22 cellular contexts compared by ENCODE assay signal in the genomic region with DNA sequence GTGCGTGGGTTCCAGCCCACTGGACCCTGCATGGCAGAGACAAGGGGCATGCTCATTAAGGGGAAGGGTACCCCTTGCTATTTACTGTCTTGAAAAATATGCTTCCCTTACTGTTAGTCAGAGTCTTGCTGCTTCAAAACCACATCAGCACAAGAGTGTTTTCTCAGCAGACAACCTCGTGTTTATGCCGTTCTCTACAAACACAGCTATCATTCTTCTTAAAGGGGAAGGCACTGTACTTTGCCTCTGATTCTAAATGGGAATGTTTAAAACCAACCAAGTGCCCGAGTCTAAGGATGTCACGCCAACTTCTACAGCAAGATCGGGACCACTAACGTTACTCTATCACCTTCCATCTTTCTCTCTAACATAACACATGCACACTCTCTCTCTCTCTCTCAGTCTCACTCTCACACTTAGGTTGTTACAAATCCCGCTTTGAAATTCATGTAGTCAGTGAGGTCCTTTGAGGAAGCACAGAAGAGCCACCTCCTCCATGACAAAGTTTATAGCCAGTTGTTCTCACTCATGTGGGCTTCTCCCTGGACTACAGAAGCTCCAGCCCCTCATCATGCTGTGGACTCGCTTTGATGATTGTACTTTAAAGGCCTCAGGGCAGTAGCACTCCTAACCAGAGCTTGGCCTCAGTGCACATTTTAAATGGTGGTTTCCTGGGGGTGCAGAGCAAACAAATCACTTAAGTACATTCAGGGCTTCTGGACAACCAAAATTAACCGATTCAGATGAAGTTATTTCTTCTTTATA.
"Had no signal": no experiment of that assay in that cellular context is flagged by ENCODE, and none has a peak within 500 bp of the region (broad histone marks: within the 10 kb centered on the region; RNA-seq: fewer than 3 reads in every experiment).

No MANE protein-coding gene starts in this region.

- H3K4me1 ChIP-seq: spleen, vagina had no signal

- H3K4me3 Mint-ChIP-seq: activated CD4-positive, alpha-beta memory T cell treated with anti-CD3 and anti-CD28 coated beads for 36 hours; activated naive CD4-positive, alpha-beta T cell treated with anti-CD3 and anti-CD28 coated beads for 36 hours; activated naive CD8-positive, alpha-beta T cell treated with anti-CD3 and anti-CD28 coated beads, Interleukin-2, amount 10 ng/mL, durations not matched to agents 7 days and 5 days; activated T-cell treated with anti-CD3 and anti-CD28 coated beads, Interleukin-2, amount 50 U/mL, for 72 hours; nephron; T-helper 17 cell; type B pancreatic cell had no signal

- H3K27me3 ChIP-seq: cardiac muscle cell, spleen, vagina had no signal

- H3K9me3 Mint-ChIP-seq: activated CD4-positive, alpha-beta memory T cell treated with anti-CD3 and anti-CD28 coated beads for 36 hours; activated naive CD4-positive, alpha-beta T cell treated with anti-CD3 and anti-CD28 coated beads for 36 hours; activated naive CD8-positive, alpha-beta T cell treated with anti-CD3 and anti-CD28 coated beads, Interleukin-2, amount 10 ng/mL, durations not matched to agents 7 days and 5 days; activated T-cell treated with anti-CD3 and anti-CD28 coated beads, Interleukin-2, amount 50 U/mL, for 72 hours; nephron; type B pancreatic cell had no signal

- H3K27ac Mint-ChIP-seq: activated CD4-positive, alpha-beta memory T cell treated with anti-CD3 and anti-CD28 coated beads for 36 hours; activated naive CD4-positive, alpha-beta T cell treated with anti-CD3 and anti-CD28 coated beads for 36 hours; activated naive CD8-positive, alpha-beta T cell treated with anti-CD3 and anti-CD28 coated beads, Interleukin-2, amount 10 ng/mL, durations not matched to agents 7 days and 5 days; activated T-cell treated with anti-CD3 and anti-CD28 coated beads, Interleukin-2, amount 50 U/mL, for 72 hours; nephron; T-helper 17 cell; type B pancreatic cell had no signal

- DNase-seq: activated CD4-positive, alpha-beta memory T cell treated with anti-CD3 and anti-CD28 coated beads for 36 hours; activated CD4-positive, alpha-beta T cell treated with anti-CD3 and anti-CD28 coated beads for 4 hours; activated CD4-positive, CD25-positive, alpha-beta regulatory T cell; activated effector memory CD4-positive, alpha-beta T cell treated with Interleukin-2 at 50 U/mL for 16 hours; activated naive CD4-positive, alpha-beta T cell treated with anti-CD3 and anti-CD28 coated beads for 36 hours; activated naive CD8-positive, alpha-beta T cell treated with anti-CD3 and anti-CD28 coated beads, Interleukin-2, amount 10 ng/mL, durations not matched to agents 7 days and 5 days; activated T-cell treated with anti-CD3 and anti-CD28 coated beads, Interleukin-2, amount 50 U/mL, for 72 hours; dermis blood vessel endothelial cell; effector memory CD4-positive, alpha-beta T cell; hypothalamus; nucleus accumbens; posterior cingulate gyrus; retina; spleen; stimulated activated CD4-positive, alpha-beta T cell treated with anti-CD3 and anti-CD28 coated beads, Interleukin-4, amount 100 ng/mL, for 1 hour; stimulated activated naive CD4-positive, alpha-beta T cell treated with Interleukin-2 at 50 U/mL for 16 hours; T-helper 17 cell had no signal

- H3K9me3 ChIP-seq: spleen, thoracic aorta, vagina had no signal

- H3K36me3 Mint-ChIP-seq: activated CD4-positive, alpha-beta memory T cell treated with anti-CD3 and anti-CD28 coated beads for 36 hours; activated naive CD8-positive, alpha-beta T cell treated with anti-CD3 and anti-CD28 coated beads, Interleukin-2, amount 10 ng/mL, durations not matched to agents 7 days and 5 days had no signal

- H3K4me1 Mint-ChIP-seq: activated naive CD8-positive, alpha-beta T cell treated with anti-CD3 and anti-CD28 coated beads, Interleukin-2, amount 10 ng/mL, durations not matched to agents 7 days and 5 days had no signal

- H3K36me3 ChIP-seq: cardiac muscle cell, spleen, thoracic aorta had no signal

- H3K4me3 ChIP-seq: cardiac muscle cell, spleen, thoracic aorta, vagina had no signal

- H3K27ac ChIP-seq: cardiac muscle cell, spleen, thoracic aorta, vagina had no signal

- H3K27me3 Mint-ChIP-seq: activated CD4-positive, alpha-beta memory T cell treated with anti-CD3 and anti-CD28 coated beads for 36 hours; type B pancreatic cell had no signal
